In genomic region chr13:109330941-109331340, GRCh38 we compare ENCODE assay signal across 27 cellular contexts.
DNase-seq lines count a peak whose midpoint lies in the region; ATAC-seq, FAIRE-seq and TF ChIP-seq lines count a peak whose summit lies in the region.
"Had no signal": no experiment of that assay in that cellular context is flagged by ENCODE, and none has a peak within 500 bp of the region (broad histone marks: within the 10 kb centered on the region; RNA-seq: fewer than 3 reads in every experiment).

No MANE protein-coding gene starts in this region.

- H2AFZ ChIP-seq in astrocyte (ENCODE audit: low read depth, low read length) (no peak overlapping the region), trophoblast cell (ENCODE audit: insufficient read depth, low read length, poor library complexity) (no peak overlapping the region)

- no peak overlapping the region for H3K4me2 ChIP-seq in astrocyte (ENCODE audit: low read length)
- H3K4me2 ChIP-seq in trophoblast cell (ENCODE audit: low read length), result no peak overlapping the region

- H4K8ac ChIP-seq in trophoblast cell (ENCODE audit: low read depth, low read length), result no peak overlapping the region

- H3K36me3 ChIP-seq in astrocyte (ENCODE audit: insufficient read depth, low read length) (no peaks in the 10 kb centered on the region), trophoblast cell (ENCODE audit: control insufficient read depth in 1 of 2, insufficient read depth in 2 of 2, low read length in 2 of 2) (no peaks in the 10 kb centered on the region)
- H3K36me3 ChIP-seq: adrenal gland, colonic mucosa, lower lobe of right lung, Peyer's patch, thoracic aorta had no signal

- peak; percentile 71 for DNase-seq in HCEC 1CT
- DNase-seq in astrocyte (ENCODE audit: low read depth), result peak; percentile 43
- peak; percentile 5 for DNase-seq in fibroblast of pulmonary artery (ENCODE audit: low read depth)
- DNase-seq in trophoblast cell, result peak; percentile 27 to 85
- no peak for DNase-seq in G401 (ENCODE audit: low spot score)
- DNase-seq: activated CD4-positive, alpha-beta T cell treated with anti-CD3 and anti-CD28 coated beads, Interleukin-2, amount 10 ng/mL, durations not matched to agents 7 days and 5 days; activated naive CD4-positive, alpha-beta T cell treated with Interleukin-2 at 50 U/mL for 16 hours; activated T-cell treated with anti-CD3 and anti-CD28 coated beads, Interleukin-2, amount 50 U/mL, for 72 hours; adrenal gland; CD4-positive, alpha-beta T cell; colonic mucosa; effector CD8-positive, alpha-beta T cell; kidney glomerular epithelial cell; lower lobe of right lung; mucosa of descending colon; NCI-H1092; NCI-H1694 treated with DMSO at 0.1 percent for 48 hours; NCI-H2171; Peyer's patch had no signal

- H4K12ac ChIP-seq in trophoblast cell (ENCODE audit: low read depth, low read length), result no peak overlapping the region

- no peak overlapping the region for H2BK120ac ChIP-seq in trophoblast cell (ENCODE audit: insufficient read depth, low read length, poor library complexity)

- H3K79me2 ChIP-seq in astrocyte (ENCODE audit: insufficient read depth, low read length), result no peaks in the 10 kb centered on the region
- no peaks in the 10 kb centered on the region for H3K79me2 ChIP-seq in trophoblast cell (ENCODE audit: control insufficient read depth, insufficient read depth, low read length, poor library complexity)

- no peak overlapping the region for H3K14ac ChIP-seq in trophoblast cell (ENCODE audit: low read length)

- H3K9ac ChIP-seq in astrocyte (ENCODE audit: low read length), result no peak overlapping the region
- no peak overlapping the region for H3K9ac ChIP-seq in trophoblast cell (ENCODE audit: low read length)

- H3K27me3 Mint-ChIP-seq in astrocyte (ENCODE audit: low read depth, unreplicated experiment), result no peaks in the 10 kb centered on the region

- in situ Hi-C loops in G401 (cut with HindIII; ENCODE audit: low sequenced_read_pairs), result no loop called here

- no peak for FAIRE-seq in astrocyte (lab: Jason Lieb, UNC)
- FAIRE-seq: G401.6 had no signal

- no peak overlapping the region for H3K18ac ChIP-seq in trophoblast cell (ENCODE audit: low read length)

- ATAC-seq in GM19324 (IDR thresholded peaks at IDR 0.05; ENCODE audit: low FRiP score, unreplicated experiment), result no peak
- no peak for ATAC-seq in HG03442 (IDR thresholded peaks at IDR 0.05; ENCODE audit: unreplicated experiment)
- no peak for ATAC-seq in HG02588 (IDR thresholded peaks at IDR 0.05; ENCODE audit: unreplicated experiment)
- ATAC-seq: activated T-cell treated with anti-CD3 and anti-CD28 coated beads, Interleukin-2, amount 50 U/mL, for 72 hours; mucosa of descending colon had no signal

- H3K36me3 Mint-ChIP-seq in astrocyte (ENCODE audit: low read depth, unreplicated experiment), result no peaks in the 10 kb centered on the region

- no peak overlapping the region for H3K23ac ChIP-seq in trophoblast cell (ENCODE audit: low read length)

- H3K27ac Mint-ChIP-seq in astrocyte (ENCODE audit: unreplicated experiment), result no peak overlapping the region
- H3K27ac Mint-ChIP-seq: activated CD4-positive, alpha-beta T cell treated with anti-CD3 and anti-CD28 coated beads, Interleukin-2, amount 10 ng/mL, durations not matched to agents 7 days and 5 days; activated T-cell treated with anti-CD3 and anti-CD28 coated beads, Interleukin-2, amount 50 U/mL, for 72 hours; CD4-positive, alpha-beta T cell; nephron; stimulated activated naive CD8-positive, alpha-beta T cell treated with anti-CD3 and anti-CD28 coated beads, Interleukin-15, Interleukin-2, amounts not matched to agents 100 ng/mL and 50 ng/mL, for 24 hours had no signal

- no peak overlapping the region for H4K91ac ChIP-seq in trophoblast cell (ENCODE audit: low read depth, low read length)

- TF ChIP-seq CTCF in astrocyte (IDR thresholded peaks at IDR 0.05; ENCODE audit: insufficient read depth, low read depth, low read length) (no peak), fibroblast of pulmonary artery (IDR thresholded peaks at IDR 0.05; ENCODE audit: low read length, missing control alignments) (no peak)

- H2BK5ac ChIP-seq in trophoblast cell (ENCODE audit: low read depth, low read length, poor library complexity), result no peak overlapping the region

- H3K4me1 Mint-ChIP-seq in astrocyte (ENCODE audit: low read depth, unreplicated experiment), result peaks cover 13% of the 10 kb centered on the region
- H3K4me1 Mint-ChIP-seq: activated CD4-positive, alpha-beta T cell treated with anti-CD3 and anti-CD28 coated beads, Interleukin-2, amount 10 ng/mL, durations not matched to agents 7 days and 5 days had no signal

- no peak overlapping the region for H3K4ac ChIP-seq in trophoblast cell (ENCODE audit: low read depth, low read length)

- WGBS in trophoblast cell (ENCODE audit: extremely low coverage, insufficient coverage, insufficient read length), result no CpG with 5 or more reads among the region's 2 CpGs

- H3K4me3 ChIP-seq in astrocyte (ENCODE audit: insufficient read depth, low read depth, low read length) (no peak overlapping the region), fibroblast of pulmonary artery (replicated peaks; ENCODE audit: low read depth, low read length) (no peak overlapping the region), trophoblast cell (ENCODE audit: low read depth, low read length) (no peak overlapping the region)
- H3K4me3 ChIP-seq: adrenal gland, colonic mucosa, lower lobe of right lung, mucosa of descending colon, Peyer's patch, skin epidermis, thoracic aorta had no signal

- H3K27ac ChIP-seq in astrocyte (ENCODE audit: low read depth, low read length), result no peak overlapping the region
- no peak overlapping the region for H3K27ac ChIP-seq in trophoblast cell (ENCODE audit: low read depth, low read length)
- H3K27ac ChIP-seq: colonic mucosa, lower lobe of right lung, Peyer's patch, skin epidermis, thoracic aorta had no signal

- H3K9me3 Mint-ChIP-seq in astrocyte (ENCODE audit: unreplicated experiment), result no peaks in the 10 kb centered on the region
- H3K9me3 Mint-ChIP-seq: activated CD4-positive, alpha-beta T cell treated with anti-CD3 and anti-CD28 coated beads, Interleukin-2, amount 10 ng/mL, durations not matched to agents 7 days and 5 days; activated T-cell treated with anti-CD3 and anti-CD28 coated beads, Interleukin-2, amount 50 U/mL, for 72 hours; CD4-positive, alpha-beta T cell; nephron; stimulated activated naive CD8-positive, alpha-beta T cell treated with anti-CD3 and anti-CD28 coated beads, Interleukin-15, Interleukin-2, amounts not matched to agents 100 ng/mL and 50 ng/mL, for 24 hours had no signal

- H3K4me1 ChIP-seq in astrocyte (ENCODE audit: insufficient read depth, low read length), result peaks cover 8% of the 10 kb centered on the region
- H3K4me1 ChIP-seq in trophoblast cell (ENCODE audit: control insufficient read depth in 1 of 2, insufficient read depth in 2 of 2, low read length in 2 of 2), result peaks cover 2 to 4% of the 10 kb centered on the region in 2 experiments
- H3K4me1 ChIP-seq: adrenal gland, colonic mucosa, lower lobe of right lung, Peyer's patch had no signal

- H3K9me3 ChIP-seq in astrocyte (ENCODE audit: insufficient read depth, low read depth, low read length), result no peaks in the 10 kb centered on the region
- peaks cover 1% of the 10 kb centered on the region for H3K9me3 ChIP-seq in trophoblast cell (ENCODE audit: insufficient read depth, low read depth, low read length)
- H3K9me3 ChIP-seq: adrenal gland, colonic mucosa, lower lobe of right lung, mucosa of descending colon, Peyer's patch, thoracic aorta had no signal

- no peak overlapping the region for H2BK12ac ChIP-seq in trophoblast cell (ENCODE audit: low read length)

- H4K20me1 ChIP-seq in astrocyte (ENCODE audit: insufficient read depth, low read length), result no peaks in the 10 kb centered on the region

- H3K27me3 ChIP-seq in astrocyte (ENCODE audit: insufficient read depth, low read length) (no peaks in the 10 kb centered on the region), trophoblast cell (ENCODE audit: insufficient read depth, low read length) (no peaks in the 10 kb centered on the region)
- H3K27me3 ChIP-seq: adrenal gland, colonic mucosa, Peyer's patch had no signal

- no peak overlapping the region for H2AK5ac ChIP-seq in trophoblast cell (ENCODE audit: low read length)

- no peaks in the 10 kb centered on the region for H3K79me1 ChIP-seq in trophoblast cell (ENCODE audit: low read length)

- H3K4me3 Mint-ChIP-seq in astrocyte (ENCODE audit: unreplicated experiment), result no peak overlapping the region
- H3K4me3 Mint-ChIP-seq: activated CD4-positive, alpha-beta T cell treated with anti-CD3 and anti-CD28 coated beads, Interleukin-2, amount 10 ng/mL, durations not matched to agents 7 days and 5 days; activated T-cell treated with anti-CD3 and anti-CD28 coated beads, Interleukin-2, amount 50 U/mL, for 72 hours; CD4-positive, alpha-beta T cell; nephron; stimulated activated naive CD8-positive, alpha-beta T cell treated with anti-CD3 and anti-CD28 coated beads, Interleukin-15, Interleukin-2, amounts not matched to agents 100 ng/mL and 50 ng/mL, for 24 hours had no signal
